18 cellular contexts compared by ENCODE assay signal in the genomic region with DNA sequence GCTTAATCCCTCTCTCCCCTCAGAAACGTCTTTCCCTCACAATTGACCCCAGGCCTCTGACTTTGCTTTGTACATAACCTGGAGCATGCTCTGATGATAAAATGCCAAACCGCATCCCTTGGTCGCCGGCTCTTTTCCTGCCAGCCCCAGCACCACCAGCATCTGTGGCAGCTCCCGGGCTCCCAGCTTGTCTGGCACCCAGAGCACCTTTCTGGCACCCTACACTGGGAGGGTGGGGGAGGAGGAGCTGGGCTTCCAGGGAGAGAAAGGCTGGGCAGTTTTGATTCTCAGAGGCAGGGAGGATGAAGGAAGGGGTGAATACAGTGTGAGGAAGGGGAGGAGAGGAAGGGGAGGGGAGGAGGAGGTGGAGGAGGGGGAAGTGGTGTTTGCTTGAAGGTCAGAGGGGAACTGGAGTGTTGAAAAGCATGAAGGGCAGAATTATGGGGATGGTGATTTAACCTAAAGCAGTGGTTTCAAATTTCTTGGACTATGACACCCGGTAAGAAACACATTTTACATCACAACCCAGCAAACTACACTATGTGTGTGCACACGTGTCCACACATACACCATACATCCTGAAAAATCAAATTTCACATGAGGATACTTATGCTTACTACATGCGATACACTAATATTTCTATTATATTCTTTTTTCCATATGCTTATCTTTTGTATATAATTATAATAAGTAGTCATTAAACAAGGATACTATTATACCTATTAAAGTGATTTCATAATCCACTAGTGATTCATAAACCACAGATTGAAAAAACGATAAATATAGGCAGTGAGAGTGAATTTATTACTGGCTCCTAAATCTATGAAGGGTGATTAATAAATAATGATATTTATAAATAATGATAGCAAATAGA. TPM values are rescaled to one million over a fixed set of nuclear protein-coding genes. Genes with fewer than 3 reads are reported as not detected.
DNase-seq lines count a peak whose midpoint lies in the region; ATAC-seq and TF ChIP-seq lines count a peak whose summit lies in the region.
"Had no signal": no experiment of that assay in that cellular context is flagged by ENCODE, and none has a peak within 500 bp of the region (broad histone marks: within the 10 kb centered on the region; RNA-seq: fewer than 3 reads in every experiment).

No MANE protein-coding gene starts in this region.

- no peaks in the 10 kb centered on the region for H3K27me3 ChIP-seq in neuronal stem cell (ENCODE audit: control insufficient read depth in 3 of 3, insufficient read depth in 3 of 3, low read depth in 1 of 3, low read length in 3 of 3)
- H3K27me3 ChIP-seq: Peyer's patch had no signal

- H2BK15ac ChIP-seq in neuronal stem cell (ENCODE audit: low read length) = peak overlapping the region; percentile 50

- no peak overlapping the region for H3K4me2 ChIP-seq in neuronal stem cell (ENCODE audit: insufficient read depth, low read length, poor library complexity, severe bottlenecking)
- H3K4me2 ChIP-seq: KMS-11 had no signal

- no peak overlapping the region for H3K14ac ChIP-seq in neuronal stem cell (ENCODE audit: low read length)

- H3K36me3 ChIP-seq in neuronal stem cell (replicated peaks in 1 of 2; ENCODE audit: control insufficient read depth in 2 of 2, insufficient read depth in 2 of 2, low read length in 2 of 2) = no peaks in the 10 kb centered on the region
- no peaks in the 10 kb centered on the region for H3K36me3 ChIP-seq in mucosa of descending colon (ENCODE audit: low read depth)
- H3K36me3 ChIP-seq: Peyer's patch had no signal

- intact Hi-C loops in mucosa of descending colon (cut with DNase I, micrococcal nuclease) = no loop called here

- TF ChIP-seq CTCF in mucosa of descending colon (IDR thresholded peaks at IDR 0.05) = no peak

- peak overlapping the region; percentile 71 for H3K18ac ChIP-seq in neuronal stem cell (ENCODE audit: low read length)

- no peak overlapping the region for H3K27ac ChIP-seq in neuronal stem cell (replicated peaks; ENCODE audit: low read length)
- H3K27ac ChIP-seq: KMS-11, Peyer's patch had no signal

- no peaks in the 10 kb centered on the region for H3K79me1 ChIP-seq in neuronal stem cell (ENCODE audit: low read depth, low read length)

- no peak overlapping the region for H2BK12ac ChIP-seq in neuronal stem cell (ENCODE audit: low read length)

- H3K4ac ChIP-seq in neuronal stem cell (ENCODE audit: low read length) = no peak overlapping the region

- no peak overlapping the region for H3K23ac ChIP-seq in neuronal stem cell (ENCODE audit: low read depth, low read length, poor library complexity)

- H3K4me3 ChIP-seq in neuronal stem cell (ENCODE audit: low read length in 2 of 2) (no peak overlapping the region), mucosa of descending colon (no peak overlapping the region)
- H3K4me3 ChIP-seq: Peyer's patch had no signal

- no peak overlapping the region for H3K9ac ChIP-seq in neuronal stem cell (ENCODE audit: low read depth, low read length, poor library complexity)
- H3K9ac ChIP-seq: KMS-11 had no signal

- no peak overlapping the region for H2AK5ac ChIP-seq in neuronal stem cell (ENCODE audit: low read depth, low read length)

- WGBS in neuronal stem cell (ENCODE audit: extremely low coverage in 2 of 2, insufficient read length in 2 of 2, insufficient replicate concordance in 1 of 2), 2 donors = no CpG with 5 or more reads among the region's 9 CpGs

- ATAC-seq in HG02938 (IDR thresholded peaks at IDR 0.05; ENCODE audit: unreplicated experiment) = no peak
- ATAC-seq in mucosa of descending colon = no peak
- ATAC-seq: stimulated activated naive CD8-positive, alpha-beta T cell treated with anti-CD3 and anti-CD28 coated beads, Interleukin-15, amount 100 ng/mL, for 72 hours had no signal

- H3K4me1 ChIP-seq in neuronal stem cell (ENCODE audit: control insufficient read depth in 2 of 2, insufficient read depth in 1 of 2, low read depth in 1 of 2, low read length in 2 of 2) (peaks cover 18 to 24% of the 10 kb centered on the region in 2 donors), mucosa of descending colon (ENCODE audit: low read depth) (no peaks in the 10 kb centered on the region)

- no peak overlapping the region for H2BK120ac ChIP-seq in neuronal stem cell (ENCODE audit: low read depth, low read length)

- H2AFZ ChIP-seq in neuronal stem cell (ENCODE audit: low read length) = peak overlapping the region; percentile 47

- no peak overlapping the region for H2BK5ac ChIP-seq in neuronal stem cell (ENCODE audit: low read length)

- DNase-seq in NCI-H1417 (lab: John Stamatoyannopoulos, UW) (peak in 2 of 3 experiments; percentile 21 to 42), NCI-H1417 treated with DMSO at 0.1 percent for 48 hours (lab: John Stamatoyannopoulos, UW) (no peak), NCI-H2107 treated with DMSO at 0.1 percent for 48 hours (lab: John Stamatoyannopoulos, UW; ENCODE audit: unreplicated experiment) (peak; percentile 52), amniotic epithelial cell (ENCODE audit: low read depth) (peak; percentile 14), neuronal stem cell (ENCODE audit: low spot score) (no peak), HCEC 1CT (no peak), mucosa of descending colon (no peak)
- DNase-seq: activated CD4-positive, alpha-beta T cell treated with anti-CD3 and anti-CD28 coated beads for 1 hour; activated CD8-positive, alpha-beta memory T cell treated with anti-CD3 and anti-CD28 coated beads, Interleukin-2, amount 50 U/mL, for 4 hours; activated naive CD4-positive, alpha-beta T cell treated with anti-CD3 and anti-CD28 coated beads for 36 hours; dermis blood vessel endothelial cell; NCI-H1694; NCI-H526; Peyer's patch; retina; stimulated activated naive CD8-positive, alpha-beta T cell treated with anti-CD3 and anti-CD28 coated beads, Interleukin-15, amount 100 ng/mL, for 72 hours had no signal

- H4K91ac ChIP-seq in neuronal stem cell (ENCODE audit: low read depth, low read length, poor library complexity) = no peak overlapping the region

- H3K9me3 ChIP-seq in neuronal stem cell (replicated peaks in 1 of 2; ENCODE audit: control insufficient read depth in 2 of 2, insufficient read depth in 1 of 2, low read depth in 1 of 2, low read length in 2 of 2) (no peaks in the 10 kb centered on the region), mucosa of descending colon (no peaks in the 10 kb centered on the region)
- H3K9me3 ChIP-seq: Peyer's patch had no signal

- H4K8ac ChIP-seq in neuronal stem cell (ENCODE audit: low read depth, low read length) = no peak overlapping the region

RNA-seq across cellular contexts. Expression of a gene that starts 30.0 kb away (rescaled TPM):
- 479 TPM for polyA plus RNA-seq in neuronal stem cell (2013, experiment 1 of 2)
- polyA plus RNA-seq in neuronal stem cell (2013, experiment 2 of 2) = 466 TPM
- 10 to 100 TPM; 26.7 to 62.1 (median 57.2) TPM for total RNA-seq in mucosa of descending colon

Comparison
In these comparisons a context has a peak if more than half of its experiments do, and no peak if none do; other contexts are left out.
1. DNase-seq: peak in NCI-H1417 (2 of 3), NCI-H2107 treated with DMSO at 0.1 percent for 48 hours (single experiment) and amniotic epithelial cell (single experiment); none in NCI-H1417 treated with DMSO at 0.1 percent for 48 hours (single experiment), neuronal stem cell (single experiment), HCEC 1CT (single experiment) and mucosa of descending colon (0 of 3).